Comparison of ENCODE assay signal across 8 cellular contexts in the genomic region with DNA sequence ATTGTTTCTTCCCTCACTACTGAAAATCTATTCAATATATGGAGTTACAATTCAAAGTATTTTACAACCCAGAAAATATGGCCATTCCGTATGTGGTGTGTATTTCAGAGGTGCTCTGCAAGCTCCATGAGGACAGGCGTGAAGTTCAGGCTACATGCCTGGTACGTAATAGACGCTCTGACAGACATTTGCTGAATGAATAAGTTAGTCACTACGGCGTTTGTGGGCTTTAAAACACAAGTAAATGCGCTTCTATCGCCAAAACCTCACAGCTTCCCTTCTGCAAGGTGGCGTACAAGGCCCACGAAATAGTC. TPM values are rescaled to one million over a fixed set of nuclear protein-coding genes. Genes with fewer than 3 reads are reported as not detected.
A peak's percentile ranks its signal among the peaks of the same experiment; 100 is the strongest.
DNase-seq lines count a peak whose midpoint lies in the region; ATAC-seq, FAIRE-seq and TF ChIP-seq lines count a peak whose summit lies in the region.

No MANE protein-coding gene starts in this region.

- intact Hi-C loops in Panc1 (cut with micrococcal nuclease; ENCODE audit: unreplicated experiment): loop anchor here (2.0 to 5.0 kb wide), 3 partner anchors 116 to 454 kb away; a partner anchor contains a TSS
- intact Hi-C loops in pancreas (cut with DNase I): loop anchor here in 2 of 3 donors (10.0 kb wide), 4 partner anchors 119 to 461 kb away; a partner anchor contains a TSS

- peak overlapping the region; percentile 90 to 98 (median 97) for H3K4me3 Mint-ChIP-seq in CD8-positive, alpha-beta memory T cell

- CTCF ChIA-PET in CD8-positive, alpha-beta memory T cell (lab: Charles Lee): interaction anchor here (0.6 to 5.5 kb wide), 30 partner anchors 9 to 487 kb away, joined by 3 to 43 read pairs (median 4); a partner anchor contains a TSS
- CTCF ChIA-PET in Panc1 (lab: Charles Lee): no interaction called here

- peaks cover 9 to 34% (median 10%) of the 10 kb centered on the region in 3 donors for H3K36me3 Mint-ChIP-seq in CD8-positive, alpha-beta memory T cell

- H3K4me1 Mint-ChIP-seq in CD8-positive, alpha-beta memory T cell: peaks cover 38 to 44% (median 43%) of the 10 kb centered on the region in 3 donors

- FAIRE-seq in pancreas (lab: Jason Lieb, UNC): no peak

- H3K27ac Mint-ChIP-seq in CD8-positive, alpha-beta memory T cell: peak overlapping the region; percentile 86 to 99 (median 98)

- 8 to 9% methylated on average over 10 of the region's 10 CpGs for WGBS in pancreas, 2 donors

- TF ChIP-seq CTCF in Panc1 (IDR thresholded peaks at IDR 0.05): no peak
- TF ChIP-seq CTCF in pancreas (IDR thresholded peaks at IDR 0.05): no peak

- in situ Hi-C loops in Panc1 (cut with HindIII; ENCODE audit: low pct_unique_long_range_greater_than_20kb, low sequenced_read_pairs): no loop called here

- H3K27me3 Mint-ChIP-seq in CD8-positive, alpha-beta memory T cell: no peaks in the 10 kb centered on the region

- H3K9me3 Mint-ChIP-seq in CD8-positive, alpha-beta memory T cell: no peaks in the 10 kb centered on the region

- DNase-seq in CD8-positive, alpha-beta memory T cell: no peak
- no peak for DNase-seq in Panc1 (ENCODE audit: low read depth, low spot score)
- no peak for DNase-seq in epithelial cell of prostate (ENCODE audit: low read depth, low spot score)
- DNase-seq in pancreas: no peak
- no peak for DNase-seq in NCI-H2196 treated with DMSO at 0.1 percent for 48 hours (lab: John Stamatoyannopoulos, UW; ENCODE audit: unreplicated experiment)
- DNase-seq in COLO668 (lab: John Stamatoyannopoulos, UW; ENCODE audit: unreplicated experiment): no peak
- DNase-seq in activated CD8-positive, alpha-beta memory T cell treated with anti-CD3 and anti-CD28 coated beads, Interleukin-2, amount 50 U/mL, for 48 hours: no peak
- no peak for DNase-seq in activated gamma-delta T cell treated with Interleukin-2 at 50 U/mL for 16 hours

- H3K9me3 ChIP-seq in CD8-positive, alpha-beta memory T cell (ENCODE audit: low read length): no peaks in the 10 kb centered on the region
- H3K9me3 ChIP-seq in Panc1 (ENCODE audit: control insufficient read depth, insufficient read depth, low read depth, low read length) (no peaks in the 10 kb centered on the region), pancreas (no peaks in the 10 kb centered on the region)

- POLR2A ChIA-PET in CD8-positive, alpha-beta memory T cell (lab: Charles Lee): interaction anchor here (0.6 to 4.3 kb wide), 12 partner anchors 9 to 486 kb away, joined by 3 to 30 read pairs (median 4); a partner anchor contains a TSS
- POLR2A ChIA-PET in Panc1 (lab: Charles Lee): interaction anchor here (0.5 kb wide), 1 partner anchor 490 kb away, joined by 3 read pairs; no protein-coding TSS in a partner anchor

- peaks cover 34% of the 10 kb centered on the region for H3K4me1 ChIP-seq in CD8-positive, alpha-beta memory T cell (ENCODE audit: insufficient read depth, low read length)
- H3K4me1 ChIP-seq in Panc1 (ENCODE audit: control insufficient read depth, insufficient read depth, low read length) (peaks cover 27% of the 10 kb centered on the region), pancreas (peaks cover 0 to 23% (median 16%) of the 10 kb centered on the region in 3 donors)

- TSS peak; percentile 84 for BruUV-seq in Panc1 (replicated peaks; lab: Mats Ljungman, UMichigan)

- H3K27me3 ChIP-seq in CD8-positive, alpha-beta memory T cell (ENCODE audit: insufficient read depth, low read length, poor library complexity, severe bottlenecking): no peaks in the 10 kb centered on the region
- no peaks in the 10 kb centered on the region for H3K27me3 ChIP-seq in Panc1 (ENCODE audit: control insufficient read depth, insufficient read depth, low read length)
- no peaks in the 10 kb centered on the region for H3K27me3 ChIP-seq in pancreas

- H3K27ac ChIP-seq in CD8-positive, alpha-beta memory T cell (ENCODE audit: low read depth, low read length): peak overlapping the region; percentile 95
- H3K27ac ChIP-seq in Panc1 (ENCODE audit: low read length) (peak overlapping the region; percentile 80), epithelial cell of prostate (peak overlapping the region; percentile 89), pancreas (peak overlapping the region; percentile 89 to 97 (median 93))

- peak; percentile 1; the same call in 1 of the 2 replicates for ATAC-seq in Panc1
- no peak for ATAC-seq in pancreas

- H3K36me3 ChIP-seq in CD8-positive, alpha-beta memory T cell (ENCODE audit: insufficient read depth, low read length): peaks cover 13% of the 10 kb centered on the region
- H3K36me3 ChIP-seq in Panc1 (ENCODE audit: control insufficient read depth, insufficient read depth, low read length) (no peaks in the 10 kb centered on the region; the same call in 1 of the 2 replicates), pancreas (peaks cover 0 to 9% (median 0%) of the 10 kb centered on the region in 3 donors)

- peak overlapping the region; percentile 93 for H3K4me3 ChIP-seq in CD8-positive, alpha-beta memory T cell (ENCODE audit: low read length)
- H3K4me3 ChIP-seq in Panc1 (ENCODE audit: low read depth in 2 of 2, low read length in 2 of 2) (peak overlapping the region; percentile 84 to 89), pancreas (peak overlapping the region; percentile 33 to 91 (median 79))

RNA-seq across cellular contexts. Expression of a gene that starts 0.7 kb away (rescaled TPM):
- 10 to 100 TPM; 36.0 to 37.0 TPM for total RNA-seq in CD8-positive, alpha-beta memory T cell
- polyA plus RNA-seq in CD8-positive, alpha-beta memory T cell: 19.8 TPM
- total RNA-seq in Panc1 (2021; ENCODE audit: unreplicated experiment): 22.1 TPM
- polyA plus RNA-seq in Panc1 (2012; ENCODE audit: insufficient read length): 11.0 TPM
- total RNA-seq in pancreas: 10 to 100 TPM in 4 of 6 donors, 1 to 10 TPM in 2; 7.4 to 15.0 (median 10.3) TPM
- 1 to 10 TPM; 6.0 to 8.7 TPM for polyA plus RNA-seq in pancreas
